Comparison of ENCODE assay signal across 8 cellular contexts in the genomic region with DNA sequence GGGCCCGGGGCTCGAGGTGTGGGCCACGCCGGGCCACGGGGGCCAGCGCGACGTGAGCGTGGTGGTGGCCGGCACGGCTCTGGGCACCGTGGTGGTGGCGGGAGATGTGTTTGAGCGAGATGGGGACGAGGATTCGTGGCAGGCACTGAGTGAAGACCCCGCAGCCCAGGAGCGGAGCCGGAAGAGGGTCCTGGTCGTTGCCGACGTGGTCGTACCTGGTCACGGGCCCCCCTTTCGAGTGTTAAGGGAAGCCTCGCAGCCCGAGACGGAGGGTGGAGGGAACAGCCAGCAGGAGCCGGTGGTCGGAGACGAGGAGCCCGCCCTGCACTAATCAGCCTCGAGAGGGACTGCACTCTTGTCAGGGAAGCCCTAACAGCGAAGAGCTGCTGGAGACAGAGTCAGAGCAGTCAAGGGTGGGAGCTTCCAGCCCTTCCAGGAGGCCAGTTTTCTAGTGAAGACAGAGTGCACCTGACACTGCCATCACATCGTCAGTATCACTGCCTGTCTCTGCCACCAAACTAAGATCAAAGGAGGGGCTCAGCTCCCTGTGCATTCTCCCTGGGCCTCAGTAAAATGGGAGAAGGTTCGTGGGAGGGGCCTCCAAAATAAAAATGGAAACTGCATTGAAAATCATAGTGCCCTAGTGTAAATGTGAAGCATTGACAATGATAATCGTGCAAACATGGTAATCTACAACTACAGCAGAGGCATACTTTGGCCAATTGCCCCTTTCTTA. TPM values are rescaled to one million over a fixed set of nuclear protein-coding genes. Genes with fewer than 3 reads are reported as not detected.
DNase-seq lines count a peak whose midpoint lies in the region; ATAC-seq and TF ChIP-seq lines count a peak whose summit lies in the region.

No MANE protein-coding gene starts in this region.

- CTCF ChIA-PET in PC-9 (lab: Charles Lee): interaction anchor here (0.5 kb wide), 1 partner anchor 44 kb away, joined by 10 read pairs; no protein-coding TSS in a partner anchor

- H3F3A ChIP-seq in PC-9 (ENCODE audit: insufficient read depth, low read depth): peaks cover 42% of the 10 kb centered on the region

- H4K20me1 ChIP-seq in PC-9 (ENCODE audit: insufficient read depth): no peaks in the 10 kb centered on the region

- peak overlapping the region; percentile 92; the same call in 1 of the 2 replicates for H2AFZ ChIP-seq in PC-9

- DNase-seq in heart right ventricle: no peak
- DNase-seq in Right ventricle myocardium inferior (ENCODE audit: missing footprints): no peak
- DNase-seq in PC-9: no peak
- DNase-seq in brain microvascular endothelial cell: no peak
- peak in 1 of 2 donors; percentile 39 for DNase-seq in left lung
- DNase-seq in substantia nigra (lab: John Stamatoyannopoulos, UW): no peak
- no peak for DNase-seq in COR-L47 (lab: John Stamatoyannopoulos, UW)
- no peak for DNase-seq in T1000 (lab: John Stamatoyannopoulos, UW)

- no peak for TF ChIP-seq CTCF in heart right ventricle (IDR thresholded peaks at IDR 0.05)
- TF ChIP-seq CTCF in PC-9 (conservative IDR thresholded peaks at IDR 0.05): no peak
- TF ChIP-seq CTCF in brain microvascular endothelial cell (IDR thresholded peaks at IDR 0.05; ENCODE audit: low read depth, low read length, missing control alignments): no peak
- no peak for TF ChIP-seq CTCF in left lung (IDR thresholded peaks at IDR 0.05)

- BruUV-seq in PC-9 (replicated peaks; lab: Mats Ljungman, UMichigan): no TSS peak

- H3K4me3 ChIP-seq in heart right ventricle (peak overlapping the region; percentile 81 to 98 (median 94)), PC-9 (peak overlapping the region; percentile 75), brain microvascular endothelial cell (ENCODE audit: low read depth, low read length) (peak overlapping the region; percentile 89), left lung (peak overlapping the region; percentile 93 to 96)

- 4 to 6% methylated on average over 37 of the region's 37 CpGs for WGBS in heart right ventricle, 2 donors

- H3K4me1 ChIP-seq in heart right ventricle: peaks cover 11 to 43% (median 22%) of the 10 kb centered on the region in 9 donors
- H3K4me1 ChIP-seq in PC-9 (replicated peaks; ENCODE audit: insufficient read depth): peaks cover 19% of the 10 kb centered on the region; the same call in 1 of the 2 replicates
- H3K4me1 ChIP-seq in left lung: peaks cover 5 to 39% of the 10 kb centered on the region in 2 donors

- in situ Hi-C loops in brain microvascular endothelial cell (cut with HindIII; ENCODE audit: low pct_ligation_motif_present, low sequenced_read_pairs): no loop called here

- POLR2A ChIA-PET in PC-9 (lab: Charles Lee; ENCODE audit: unreplicated experiment): no interaction called here

- no peaks in the 10 kb centered on the region for H3K9me3 ChIP-seq in heart right ventricle
- no peaks in the 10 kb centered on the region for H3K9me3 ChIP-seq in PC-9 (ENCODE audit: insufficient read depth, low read depth)
- no peaks in the 10 kb centered on the region for H3K9me3 ChIP-seq in left lung

- peaks cover 8% of the 10 kb centered on the region; the same call in 1 of the 2 replicates for H3K79me2 ChIP-seq in PC-9 (ENCODE audit: low read depth)

- peak overlapping the region; percentile 80 for H3K4me2 ChIP-seq in PC-9

- H3K9me2 ChIP-seq in PC-9 (ENCODE audit: insufficient read depth): no peaks in the 10 kb centered on the region

- ATAC-seq in heart right ventricle (peak in 2 of 8 donors; percentile 2 to 3), Right ventricle myocardium inferior (no peak), left lung (peak; percentile 0)

- H3K27ac ChIP-seq in heart right ventricle: peak overlapping the region in 9 of 10 donors; percentile 86 to 98 (median 96)
- no peak overlapping the region for H3K27ac ChIP-seq in PC-9
- no peak overlapping the region for H3K27ac ChIP-seq in brain microvascular endothelial cell
- peak overlapping the region; percentile 96 to 97 for H3K27ac ChIP-seq in left lung
- peak overlapping the region; percentile 96 for H3K27ac ChIP-seq in substantia nigra (ENCODE audit: low read depth, low read length, poor library complexity, severe bottlenecking)

- intact Hi-C loops in heart right ventricle (cut with DNase I) (loop anchor here in 6 of 10 donors (2.0 to 10.0 kb wide), 5 partner anchors 41 to 213 kb away; a partner anchor contains a TSS), Right ventricle myocardium inferior (cut with DNase I) (loop anchor here (5.0 kb wide), 3 partner anchors 36 to 136 kb away; no protein-coding TSS in a partner anchor), PC-9 (cut with micrococcal nuclease; ENCODE audit: unreplicated experiment) (loop anchor here (1.0 to 2.0 kb wide), 2 partner anchors 27 to 47 kb away; a partner anchor contains a TSS), left lung (cut with DNase I) (no loop called here)

- H3K27me3 ChIP-seq in heart right ventricle (no peaks in the 10 kb centered on the region), PC-9 (ENCODE audit: insufficient read depth, low read depth) (no peaks in the 10 kb centered on the region), brain microvascular endothelial cell (replicated peaks) (no peaks in the 10 kb centered on the region), left lung (no peaks in the 10 kb centered on the region)

- H3K36me3 ChIP-seq in heart right ventricle: peaks cover 0 to 7% (median 0%) of the 10 kb centered on the region in 9 donors
- H3K36me3 ChIP-seq in PC-9 (ENCODE audit: low read depth): no peaks in the 10 kb centered on the region
- H3K36me3 ChIP-seq in brain microvascular endothelial cell (replicated peaks): no peaks in the 10 kb centered on the region
- H3K36me3 ChIP-seq in left lung: no peaks in the 10 kb centered on the region

RNA-seq across cellular contexts. Expression of a gene that starts 1.3 kb away (rescaled TPM):
- total RNA-seq in heart right ventricle: 1 to 10 TPM; 1.2 to 3.5 (median 2.0) TPM
- 1 to 10 TPM; 2.6 to 2.9 TPM for polyA plus RNA-seq in heart right ventricle
- total RNA-seq in Right ventricle myocardium inferior: 2.1 TPM
- 0.70 and 1.4 TPM in 2 replicates for total RNA-seq in PC-9 (2021)
- total RNA-seq in left lung: 1 to 10 TPM; 2.1 to 2.8 TPM

RNA-seq across cellular contexts. Expression of a gene that starts 8.6 kb away (rescaled TPM):
- 10 to 100 TPM in 1 of 10 donors, 1 to 10 TPM in 9; 4.9 to 10.8 (median 6.6) TPM for total RNA-seq in heart right ventricle
- 10 to 100 TPM; 11.7 to 13.7 TPM for polyA plus RNA-seq in heart right ventricle
- 10.6 TPM for total RNA-seq in Right ventricle myocardium inferior
- total RNA-seq in PC-9 (2021): 10.3 and 10.5 TPM in 2 replicates
- total RNA-seq in left lung: 10 to 100 TPM; 15.1 to 19.4 TPM

RNA-seq across cellular contexts. Expression of a gene that starts 8.9 kb away (rescaled TPM):
- total RNA-seq in heart right ventricle (10 to 100 TPM; 28.0 to 43.3 (median 31.0) TPM), Right ventricle myocardium inferior (29.3 TPM), PC-9 (2021) (91.4 and 108 TPM in 2 replicates), left lung (10 to 100 TPM; 43.5 to 45.3 TPM)
- polyA plus RNA-seq in heart right ventricle: 10 to 100 TPM; 23.5 to 33.6 TPM

RNA-seq across cellular contexts. Expression of a gene that starts 20.7 kb away (rescaled TPM):
- total RNA-seq in heart right ventricle (100 to 1,000 TPM in 1 of 10 donors, 10 to 100 TPM in 9; 72.3 to 102 (median 88.5) TPM), Right ventricle myocardium inferior (99.4 TPM), PC-9 (2021) (160 and 285 TPM in 2 replicates), left lung (100 to 1,000 TPM; 103 to 120 TPM)
- polyA plus RNA-seq in heart right ventricle: 100 to 1,000 TPM; 147 to 210 TPM

RNA-seq across cellular contexts. Expression of a gene that starts 26.6 kb away (rescaled TPM):
- total RNA-seq in heart right ventricle (10 to 100 TPM in 9 of 10 donors, 1 to 10 TPM in 1; 8.4 to 14.4 (median 11.0) TPM), Right ventricle myocardium inferior (10.1 TPM), PC-9 (2021) (18.1 and 26.2 TPM in 2 replicates), left lung (10 to 100 TPM; 16.7 to 18.2 TPM)
- polyA plus RNA-seq in heart right ventricle: 10 to 100 TPM; 15.9 to 20.6 TPM

Comparison
In these comparisons a context has a peak if more than half of its experiments do, and no peak if none do; other contexts are left out.
1. H3K27ac ChIP-seq: peak in heart right ventricle (9 of 10), left lung (2 of 2) and substantia nigra (single experiment); none in PC-9 (single experiment) and brain microvascular endothelial cell (single experiment).
2. intact Hi-C loops: an anchor here in heart right ventricle (2.0 to 10.0 kb wide), Right ventricle myocardium inferior (5.0 kb wide) and PC-9 (1.0 to 2.0 kb wide); none called in left lung.
3. Peak in every context shown above with its lines, with median percentiles within 50 percentile points of each other: H3K4me3 ChIP-seq.